ENCODE assay signal across 9 cellular contexts in the genomic region with DNA sequence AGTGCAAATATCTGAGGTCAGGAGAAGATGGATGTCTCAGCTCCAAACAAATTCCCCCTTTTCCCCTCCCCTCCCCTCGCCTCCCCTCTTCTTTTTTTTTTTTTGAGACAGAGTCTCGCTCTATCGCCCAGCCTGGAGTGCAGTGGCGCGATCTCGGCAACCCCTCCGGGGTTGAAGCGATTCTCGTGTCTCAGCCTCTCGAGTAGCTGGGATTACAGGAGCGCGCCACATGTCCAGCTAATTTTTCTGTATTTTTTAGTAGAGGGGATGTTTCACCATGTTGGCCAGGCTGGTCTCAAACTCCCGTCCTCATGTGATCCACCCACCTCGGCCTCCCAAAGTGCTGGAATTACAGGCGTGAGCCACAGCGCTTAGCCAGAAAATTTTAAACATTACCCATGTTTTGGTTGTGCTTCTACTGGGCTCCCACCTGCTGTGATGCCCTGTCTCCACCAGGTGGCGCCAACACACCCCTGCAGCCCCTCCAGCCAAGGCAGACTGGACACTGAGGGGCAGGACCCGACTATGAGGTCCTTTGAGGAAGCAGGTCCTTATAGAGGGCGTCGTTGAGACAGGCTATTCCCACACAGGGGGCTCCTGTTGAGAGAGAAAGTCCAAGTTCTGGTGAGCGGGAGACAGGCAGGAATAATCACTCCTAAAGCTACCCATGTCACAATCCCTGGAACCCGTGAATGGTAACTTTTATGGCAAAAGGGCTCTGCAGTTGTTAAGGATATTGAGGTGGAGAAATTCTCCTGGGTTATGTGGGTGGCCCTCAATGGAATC. TPM values are rescaled to one million over a fixed set of nuclear protein-coding genes. Genes with fewer than 3 reads are reported as not detected.
DNase-seq lines count a peak whose midpoint lies in the region; ATAC-seq and TF ChIP-seq lines count a peak whose summit lies in the region.
"Had no signal": no experiment of that assay in that cellular context is flagged by ENCODE, and none has a peak within 500 bp of the region (broad histone marks: within the 10 kb centered on the region; RNA-seq: fewer than 3 reads in every experiment).

No MANE protein-coding gene starts in this region.

- peak overlapping the region; percentile 32 for H3K9ac ChIP-seq in ES-I3 (ENCODE audit: low read depth, low read length)
- no peak overlapping the region for H3K9ac ChIP-seq in HUES6 (ENCODE audit: low read length)

- H3K9me3 ChIP-seq in ES-I3 (ENCODE audit: control insufficient read depth, insufficient read depth, low read length) (no peaks in the 10 kb centered on the region), HUES6 (ENCODE audit: control insufficient read depth, insufficient read depth, low read depth, low read length) (no peaks in the 10 kb centered on the region), RWPE2 (ENCODE audit: severe bottlenecking) (no peaks in the 10 kb centered on the region)

- H3K4me1 Mint-ChIP-seq in activated T-helper 2 cell treated with anti-CD3 and anti-CD28 coated beads, Interferon-gamma antibody, Interleukin-2, Interleukin-4, amounts not matched to agents 10 μg/mL and 5 μg/mL and 100 μg/mL, durations not matched to agents 14 hours and 24 hours and 36 hours (ENCODE audit: low read depth): peaks cover 14% of the 10 kb centered on the region

- H3K9me3 Mint-ChIP-seq in activated T-helper 2 cell treated with anti-CD3 and anti-CD28 coated beads, Interferon-gamma antibody, Interleukin-2, Interleukin-4, amounts not matched to agents 10 μg/mL and 5 μg/mL and 100 μg/mL, durations not matched to agents 14 hours and 24 hours and 36 hours: no peaks in the 10 kb centered on the region

- peaks cover 43% of the 10 kb centered on the region for H3K27me3 ChIP-seq in HUES6 (ENCODE audit: control insufficient read depth, insufficient read depth, low read length)
- H3K27me3 ChIP-seq in RWPE2 (ENCODE audit: insufficient read depth, poor library complexity, severe bottlenecking): no peaks in the 10 kb centered on the region

- DNase-seq in RWPE2 (ENCODE audit: low spot score) (no peak), fibroblast of villous mesenchyme (ENCODE audit: low read depth) (peak; percentile 67), nucleus accumbens (lab: John Stamatoyannopoulos, UW) (peak in 49 of 56 donors; percentile 7 to 76 (median 38)), substantia nigra (lab: John Stamatoyannopoulos, UW) (peak in 44 of 49 donors; percentile 4 to 76 (median 51))
- peak; percentile 63 for DNase-seq in activated T-helper 2 cell treated with anti-CD3 and anti-CD28 coated beads, Interferon-gamma antibody, Interleukin-2, Interleukin-4, amounts not matched to agents 10 μg/mL and 5 μg/mL and 100 μg/mL, durations not matched to agents 14 hours and 24 hours and 36 hours (ENCODE audit: low spot score)

- intact Hi-C loops in activated T-helper 2 cell treated with anti-CD3 and anti-CD28 coated beads, Interferon-gamma antibody, Interleukin-2, Interleukin-4, amounts not matched to agents 10 μg/mL and 5 μg/mL and 100 μg/mL, durations not matched to agents 14 hours and 24 hours and 36 hours (cut with micrococcal nuclease): loop anchor here (1.0 kb wide), 4 partner anchors 88 to 148 kb away; no protein-coding TSS in a partner anchor

- ATAC-seq in RWPE2 (ENCODE audit: low read depth): peak; percentile 90
- no peak for ATAC-seq in HG03354 (IDR thresholded peaks at IDR 0.05; ENCODE audit: poor library complexity, severe bottlenecking, unreplicated experiment)

- H3K27me3 Mint-ChIP-seq in activated T-helper 2 cell treated with anti-CD3 and anti-CD28 coated beads, Interferon-gamma antibody, Interleukin-2, Interleukin-4, amounts not matched to agents 10 μg/mL and 5 μg/mL and 100 μg/mL, durations not matched to agents 14 hours and 24 hours and 36 hours (ENCODE audit: low read depth): peaks cover 3% of the 10 kb centered on the region

- H3K4me1 ChIP-seq in ES-I3 (ENCODE audit: insufficient read depth, low read length): no peaks in the 10 kb centered on the region
- no peaks in the 10 kb centered on the region for H3K4me1 ChIP-seq in HUES6 (ENCODE audit: control insufficient read depth, insufficient read depth, low read length)
- H3K4me1 ChIP-seq in RWPE2 (ENCODE audit: insufficient read depth, poor library complexity, severe bottlenecking): no peaks in the 10 kb centered on the region

- H3K36me3 Mint-ChIP-seq in activated T-helper 2 cell treated with anti-CD3 and anti-CD28 coated beads, Interferon-gamma antibody, Interleukin-2, Interleukin-4, amounts not matched to agents 10 μg/mL and 5 μg/mL and 100 μg/mL, durations not matched to agents 14 hours and 24 hours and 36 hours (ENCODE audit: low read depth): no peaks in the 10 kb centered on the region

- peak overlapping the region; percentile 56 for H3K4me3 Mint-ChIP-seq in activated T-helper 2 cell treated with anti-CD3 and anti-CD28 coated beads, Interferon-gamma antibody, Interleukin-2, Interleukin-4, amounts not matched to agents 10 μg/mL and 5 μg/mL and 100 μg/mL, durations not matched to agents 14 hours and 24 hours and 36 hours (ENCODE audit: low read depth)

- no peak overlapping the region for H3K27ac ChIP-seq in HUES6 (ENCODE audit: low read depth, low read length)
- no peak overlapping the region for H3K27ac ChIP-seq in RWPE2 (ENCODE audit: poor library complexity, severe bottlenecking)
- H3K27ac ChIP-seq in substantia nigra (ENCODE audit: low read depth, low read length, poor library complexity, severe bottlenecking): no peak overlapping the region

- H3K4me3 ChIP-seq in HUES6 (ENCODE audit: low read depth, low read length): peak overlapping the region; percentile 36
- H3K4me3 ChIP-seq in RWPE2 (ENCODE audit: severe bottlenecking): no peak overlapping the region
- H3K4me3 ChIP-seq in fibroblast of villous mesenchyme (ENCODE audit: low read depth, low read length): peak overlapping the region; percentile 35
- H3K4me3 ChIP-seq: skin epidermis had no signal

- no peak overlapping the region for H3K27ac Mint-ChIP-seq in activated T-helper 2 cell treated with anti-CD3 and anti-CD28 coated beads, Interferon-gamma antibody, Interleukin-2, Interleukin-4, amounts not matched to agents 10 μg/mL and 5 μg/mL and 100 μg/mL, durations not matched to agents 14 hours and 24 hours and 36 hours

- H3K36me3 ChIP-seq in ES-I3 (ENCODE audit: insufficient read depth, low read length): no peaks in the 10 kb centered on the region
- no peaks in the 10 kb centered on the region for H3K36me3 ChIP-seq in HUES6 (ENCODE audit: control insufficient read depth, insufficient read depth, low read length)
- H3K36me3 ChIP-seq in RWPE2 (ENCODE audit: low read depth): no peaks in the 10 kb centered on the region

- TF ChIP-seq CTCF in RWPE2 (IDR thresholded peaks at IDR 0.05; ENCODE audit: poor library complexity, severe bottlenecking): peak; percentile 96
- TF ChIP-seq CTCF in fibroblast of villous mesenchyme (IDR thresholded peaks at IDR 0.05; ENCODE audit: insufficient read depth, low read depth, low read length): peak; percentile 99

RNA-seq across cellular contexts. Expression of a gene that starts 6.3 kb away (rescaled TPM):
- total RNA-seq in activated T-helper 2 cell treated with anti-CD3 and anti-CD28 coated beads, Interferon-gamma antibody, Interleukin-2, Interleukin-4, amounts not matched to agents 10 μg/mL and 5 μg/mL and 100 μg/mL, durations not matched to agents 14 hours and 24 hours and 36 hours: not detected in 2 replicates
- not detected in 2 replicates for total RNA-seq in fibroblast of villous mesenchyme

RNA-seq across cellular contexts. Expression of a gene that starts 9.6 kb away (rescaled TPM):
- 58.3 and 60.8 TPM in 2 replicates for total RNA-seq in activated T-helper 2 cell treated with anti-CD3 and anti-CD28 coated beads, Interferon-gamma antibody, Interleukin-2, Interleukin-4, amounts not matched to agents 10 μg/mL and 5 μg/mL and 100 μg/mL, durations not matched to agents 14 hours and 24 hours and 36 hours
- 39.3 and 43.2 TPM in 2 replicates for total RNA-seq in fibroblast of villous mesenchyme

RNA-seq across cellular contexts. Expression of a gene that starts 22.1 kb away (rescaled TPM):
- total RNA-seq in activated T-helper 2 cell treated with anti-CD3 and anti-CD28 coated beads, Interferon-gamma antibody, Interleukin-2, Interleukin-4, amounts not matched to agents 10 μg/mL and 5 μg/mL and 100 μg/mL, durations not matched to agents 14 hours and 24 hours and 36 hours: 0.96 and 0.97 TPM in 2 replicates
- total RNA-seq in fibroblast of villous mesenchyme: 0.86 and 1.6 TPM in 2 replicates

RNA-seq across cellular contexts. Expression of a gene that starts 51.7 kb away (rescaled TPM):
- total RNA-seq in activated T-helper 2 cell treated with anti-CD3 and anti-CD28 coated beads, Interferon-gamma antibody, Interleukin-2, Interleukin-4, amounts not matched to agents 10 μg/mL and 5 μg/mL and 100 μg/mL, durations not matched to agents 14 hours and 24 hours and 36 hours: 18.9 and 20.5 TPM in 2 replicates
- 21.2 and 24.8 TPM in 2 replicates for total RNA-seq in fibroblast of villous mesenchyme

RNA-seq across cellular contexts. Expression of a gene that starts 52.1 kb away (rescaled TPM):
- 50.4 and 54.3 TPM in 2 replicates for total RNA-seq in activated T-helper 2 cell treated with anti-CD3 and anti-CD28 coated beads, Interferon-gamma antibody, Interleukin-2, Interleukin-4, amounts not matched to agents 10 μg/mL and 5 μg/mL and 100 μg/mL, durations not matched to agents 14 hours and 24 hours and 36 hours
- 12.5 and 15.1 TPM in 2 replicates for total RNA-seq in fibroblast of villous mesenchyme
